29 cellular contexts compared by ENCODE assay signal in the genomic region with DNA sequence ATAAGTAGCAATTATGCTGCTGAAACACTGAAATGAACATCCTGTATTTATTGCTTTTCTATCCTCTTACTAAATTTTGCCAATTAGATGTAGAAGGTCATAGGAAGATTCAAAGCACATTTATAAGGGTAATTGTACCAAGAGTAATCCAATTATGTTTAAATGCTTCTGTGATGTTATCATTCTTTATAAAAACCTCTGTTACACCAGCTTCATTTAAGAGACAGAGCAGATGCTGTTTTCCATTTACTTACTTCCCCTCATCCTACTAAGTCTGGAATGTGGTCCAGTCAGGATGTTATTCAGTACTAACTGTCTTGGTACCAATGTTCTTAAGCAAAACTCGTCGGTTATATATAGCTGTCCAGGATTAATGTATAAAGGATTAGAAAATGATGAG.
"Had no signal": no experiment of that assay in that cellular context is flagged by ENCODE, and none has a peak within 500 bp of the region (broad histone marks: within the 10 kb centered on the region; RNA-seq: fewer than 3 reads in every experiment).

No MANE protein-coding gene starts in this region.

- H3K36me3 ChIP-seq: breast epithelium, Peyer's patch, SJSA1 had no signal

- H3K4me1 ChIP-seq: body of pancreas, breast epithelium, Peyer's patch, SJSA1 had no signal

- ATAC-seq: activated CD4-positive, alpha-beta T cell treated with anti-CD3 and anti-CD28 coated beads for 36 hours; activated CD4-positive, CD25-positive, alpha-beta regulatory T cell treated with anti-CD3 and anti-CD28 coated beads, Interleukin-2, amount 50 U/mL, for 24 hours; activated CD8-positive, alpha-beta T cell treated with anti-CD3 and anti-CD28 coated beads, Interleukin-2, amount 10 ng/mL, durations not matched to agents 7 days and 5 days; body of pancreas; PC-3; WTC11 had no signal

- DNase-seq: activated CD4-positive, alpha-beta T cell treated with anti-CD3 and anti-CD28 coated beads for 36 hours; activated CD4-positive, alpha-beta T cell treated with anti-CD3 and anti-CD28 coated beads, Interleukin-2, amount 10 ng/mL, durations not matched to agents 7 days and 5 days; activated CD4-positive, alpha-beta T cell treated with anti-CD3 and anti-CD28 coated beads, Interleukin-2, amount 50 U/mL, for 48 hours; activated CD8-positive, alpha-beta T cell treated with anti-CD3 and anti-CD28 coated beads, Interleukin-2, amount 10 ng/mL, durations not matched to agents 7 days and 5 days; activated gamma-delta T cell; activated naive CD4-positive, alpha-beta T cell treated with Interleukin-2 at 50 U/mL for 16 hours; activated naive CD8-positive, alpha-beta T cell treated with anti-CD3 and anti-CD28 coated beads, Interleukin-2, amount 10 ng/mL, durations not matched to agents 7 days and 5 days; activated T-cell treated with anti-CD3 and anti-CD28 coated beads, Interleukin-2, amount 50 U/mL, for 24 hours; body of pancreas; MM.1S; MV-4-11; NCI-H1092; NCI-H1436 treated with DMSO at 0.1 percent for 48 hours; NCI-H1694 treated with DMSO at 0.1 percent for 48 hours; NCI-H2029; NCI-H345; NCI-H510A; NCI-H526 treated with DMSO at 0.1 percent for 48 hours; NK-92 treated with Interleukin-12 subunit alpha and Interleukin-12 subunit beta, amount 100 ng/mL, for 24 hours; PC-3; Peyer's patch; RPMI8226; SHP77 treated with DMSO at 0.1 percent for 48 hours; T1000 had no signal

- H3K27me3 ChIP-seq: body of pancreas, breast epithelium, Peyer's patch, SJSA1 had no signal

- H3K9me3 ChIP-seq: body of pancreas, breast epithelium, Peyer's patch, SJSA1 had no signal

- H3K27ac ChIP-seq: body of pancreas, breast epithelium, KMS-11, Peyer's patch, SJSA1 had no signal

- H3K4me3 ChIP-seq: body of pancreas, breast epithelium, Peyer's patch, SJSA1 had no signal

- H3K4me2 ChIP-seq: KMS-11 had no signal
